ENCODE assay signal across 10 cellular contexts in the genomic region with DNA sequence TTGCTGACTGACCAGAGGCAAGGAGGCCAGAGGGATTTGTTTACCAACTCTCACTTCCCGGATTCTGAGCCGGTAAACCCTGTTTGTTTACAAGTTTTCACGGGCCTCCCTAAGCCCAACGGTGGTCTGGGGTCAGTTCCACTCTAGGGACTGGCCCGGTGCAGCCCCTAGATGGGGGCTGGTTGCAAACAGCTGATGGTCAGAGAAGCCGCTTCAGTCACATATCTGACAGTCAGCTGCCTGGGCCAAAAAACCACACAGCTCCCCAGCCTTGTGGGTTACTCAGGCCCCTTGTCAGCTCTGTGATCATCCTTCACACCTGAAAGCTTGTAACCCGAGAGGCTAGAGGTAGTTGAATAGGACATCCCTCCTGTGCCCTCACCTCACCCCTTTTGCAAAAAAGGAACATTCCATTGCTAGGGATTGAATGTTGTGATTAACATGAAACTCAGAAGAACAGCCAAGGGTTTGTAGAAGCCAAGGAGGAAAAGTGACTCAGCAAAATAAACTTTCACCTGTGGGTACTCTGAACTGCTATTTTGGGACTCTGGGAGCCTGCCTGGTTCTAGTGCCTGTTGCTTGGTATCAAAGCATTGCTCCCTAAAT. TPM values are rescaled to one million over a fixed set of nuclear protein-coding genes. Genes with fewer than 3 reads are reported as not detected.
DNase-seq lines count a peak whose midpoint lies in the region; ATAC-seq and TF ChIP-seq lines count a peak whose summit lies in the region.
"Had no signal": no experiment of that assay in that cellular context is flagged by ENCODE, and none has a peak within 500 bp of the region (broad histone marks: within the 10 kb centered on the region; RNA-seq: fewer than 3 reads in every experiment).

No MANE protein-coding gene starts in this region.

- no peaks in the 10 kb centered on the region for H3K36me3 Mint-ChIP-seq in MCF 10A (ENCODE audit: insufficient read depth, unreplicated experiment)
- H3K36me3 Mint-ChIP-seq in effector memory CD8-positive, alpha-beta T cell (ENCODE audit: insufficient read depth), result no peaks in the 10 kb centered on the region
- H3K36me3 Mint-ChIP-seq: CD14-positive monocyte had no signal

- POLR2A ChIA-PET in MCF 10A (lab: Yijun Ruan, JAX), result interaction anchor here (0.6 to 2.5 kb wide), 15 partner anchors 9 to 805 kb away, joined by 3 to 9 read pairs (median 4); partner anchors contain the start of gene SEC24A

- DNase-seq in AG10803 (ENCODE audit: low read depth) (peak; percentile 34), MCF 10A (ENCODE audit: unreplicated experiment) (peak; percentile 82), left kidney (ENCODE audit: low read depth, low spot score) (peak; percentile 41), NCI-H1436 (lab: John Stamatoyannopoulos, UW) (no peak), NCI-H748 treated with DMSO at 0.1 percent for 48 hours (lab: John Stamatoyannopoulos, UW) (no peak)
- no peak for DNase-seq in effector memory CD8-positive, alpha-beta T cell
- DNase-seq: spleen had no signal

- H3K27ac Mint-ChIP-seq in MCF 10A (ENCODE audit: low read depth, unreplicated experiment), result peak overlapping the region; percentile 75
- peak overlapping the region in 1 of 2 donors; percentile 22 for H3K27ac Mint-ChIP-seq in effector memory CD8-positive, alpha-beta T cell
- H3K27ac Mint-ChIP-seq: CD14-positive monocyte had no signal

- no peak overlapping the region for H3K4me3 Mint-ChIP-seq in MCF 10A (ENCODE audit: unreplicated experiment)
- H3K4me3 Mint-ChIP-seq in effector memory CD8-positive, alpha-beta T cell, result no peak overlapping the region
- H3K4me3 Mint-ChIP-seq: CD14-positive monocyte had no signal

- CTCF ChIA-PET in MCF 10A (lab: Yijun Ruan, JAX), result interaction anchor here (0.6 to 2.5 kb wide), 7 partner anchors 10 to 451 kb away, joined by 3 to 11 read pairs (median 3); no protein-coding TSS in a partner anchor

- H3K9me3 Mint-ChIP-seq in MCF 10A (ENCODE audit: unreplicated experiment), result no peaks in the 10 kb centered on the region
- H3K9me3 Mint-ChIP-seq in effector memory CD8-positive, alpha-beta T cell, result no peaks in the 10 kb centered on the region

- H3K4me1 Mint-ChIP-seq in MCF 10A (ENCODE audit: insufficient read depth, unreplicated experiment), result peaks cover 20% of the 10 kb centered on the region
- no peaks in the 10 kb centered on the region for H3K4me1 Mint-ChIP-seq in effector memory CD8-positive, alpha-beta T cell (ENCODE audit: low read depth in 2 of 2)
- H3K4me1 Mint-ChIP-seq: CD14-positive monocyte had no signal

- intact Hi-C loops in MCF 10A (cut with micrococcal nuclease), result no loop called here

- no peak overlapping the region for H3K4me3 ChIP-seq in AG10803 (ENCODE audit: low read length)
- H3K4me3 ChIP-seq: spleen had no signal

- no peak for TF ChIP-seq CTCF in AG10803 (conservative IDR thresholded peaks at IDR 0.05; ENCODE audit: low read length)
- no peak for TF ChIP-seq CTCF in MCF 10A (IDR thresholded peaks at IDR 0.05; ENCODE audit: unreplicated experiment)

- no peaks in the 10 kb centered on the region for H3K27me3 Mint-ChIP-seq in MCF 10A (ENCODE audit: insufficient read depth, unreplicated experiment)
- H3K27me3 Mint-ChIP-seq in effector memory CD8-positive, alpha-beta T cell, result peaks cover 0 to 7% of the 10 kb centered on the region in 2 donors

- ATAC-seq in HG03442 (IDR thresholded peaks at IDR 0.05; ENCODE audit: unreplicated experiment), result peak; percentile 45
- no peak for ATAC-seq in effector memory CD8-positive, alpha-beta T cell (replicated peaks)
- ATAC-seq in HG03196 (IDR thresholded peaks at IDR 0.05; ENCODE audit: unreplicated experiment), result no peak

- BruUV-seq in MCF 10A (replicated peaks; lab: Mats Ljungman, UMichigan), result no TSS peak

RNA-seq across cellular contexts. Expression of gene SAR1B, which starts 40.4 kb away (rescaled TPM):
- total RNA-seq in MCF 10A (2022), result 104 and 116 TPM in 2 replicates

RNA-seq across cellular contexts. Expression of gene SEC24A, which starts 56.3 kb away (rescaled TPM):
- 39.1 and 41.4 TPM in 2 replicates for total RNA-seq in MCF 10A (2022)

Comparison
In these comparisons a context has a peak if more than half of its experiments do, and no peak if none do; other contexts are left out.
1. DNase-seq: peak in AG10803 (single experiment), MCF 10A (single experiment) and left kidney (single experiment); none in NCI-H1436 (single experiment), effector memory CD8-positive, alpha-beta T cell (0 of 3) and NCI-H748 treated with DMSO at 0.1 percent for 48 hours (single experiment).